23 cellular contexts compared by ENCODE assay signal in genomic region chr3:29565236-29565635, GRCh38.
"Had no signal": no experiment of that assay in that cellular context is flagged by ENCODE, and none has a peak within 500 bp of the region (broad histone marks: within the 10 kb centered on the region; RNA-seq: fewer than 3 reads in every experiment).

No MANE protein-coding gene starts in this region.

- H3K9me3 Mint-ChIP-seq: activated B cell treated with CpG ODN at 0.5 μM for 24 hours; activated naive CD4-positive, alpha-beta T cell treated with anti-CD3 and anti-CD28 coated beads for 36 hours; activated T-cell treated with anti-CD3 and anti-CD28 coated beads, Interleukin-2, amount 50 U/mL, for 24 hours; activated T-helper 2 cell treated with anti-CD3 and anti-CD28 coated beads, Interferon-gamma antibody, Interleukin-2, Interleukin-4, amounts not matched to agents 10 μg/mL and 5 μg/mL and 100 μg/mL, durations not matched to agents 14 hours and 24 hours and 36 hours; memory B cell had no signal

- DNase-seq: activated B cell treated with CpG ODN at 0.5 μM for 24 hours; activated CD4-positive, alpha-beta memory T cell treated with anti-CD3 and anti-CD28 coated beads, Interleukin-2, amount 10 ng/mL, durations not matched to agents 7 days and 5 days; activated CD4-positive, alpha-beta T cell treated with anti-CD3 and anti-CD28 coated beads for 48 hours; activated naive CD4-positive, alpha-beta T cell treated with anti-CD3 and anti-CD28 coated beads for 36 hours; activated T-cell treated with anti-CD3 and anti-CD28 coated beads, Interleukin-2, amount 50 U/mL, for 24 hours; dorsolateral prefrontal cortex; heart right ventricle; occipital lobe; small intestine; stimulated activated CD4-positive, alpha-beta T cell treated with anti-CD3 and anti-CD28 coated beads, Interleukin-15, amount 100 ng/mL, for 24 hours; stimulated activated CD4-positive, alpha-beta T cell treated with anti-CD3 and anti-CD28 coated beads, Interleukin-2, amount 100 ng/mL, for 48 hours; stimulated activated naive CD8-positive, alpha-beta T cell treated with anti-CD3 and anti-CD28 coated beads, Interleukin-15, amount 100 ng/mL, for 72 hours; T-helper 1 cell; T-helper 9 cell; transverse colon; uterus had no signal

- H3K36me3 Mint-ChIP-seq: memory B cell had no signal

- H3K4me1 Mint-ChIP-seq: activated B cell treated with CpG ODN at 0.5 μM for 24 hours; activated CD4-positive, alpha-beta memory T cell treated with anti-CD3 and anti-CD28 coated beads, Interleukin-2, amount 10 ng/mL, durations not matched to agents 7 days and 5 days; memory B cell; stimulated activated naive CD8-positive, alpha-beta T cell treated with anti-CD3 and anti-CD28 coated beads, Interleukin-15, amount 100 ng/mL, for 72 hours had no signal

- ATAC-seq: gastroesophageal sphincter; heart right ventricle; stimulated activated naive CD8-positive, alpha-beta T cell treated with anti-CD3 and anti-CD28 coated beads, Interleukin-15, amount 100 ng/mL, for 72 hours had no signal

- H3K27me3 Mint-ChIP-seq: activated B cell treated with CpG ODN at 0.5 μM for 24 hours; activated CD4-positive, alpha-beta memory T cell treated with anti-CD3 and anti-CD28 coated beads, Interleukin-2, amount 10 ng/mL, durations not matched to agents 7 days and 5 days; activated T-cell treated with anti-CD3 and anti-CD28 coated beads, Interleukin-2, amount 50 U/mL, for 24 hours; memory B cell; stimulated activated naive CD8-positive, alpha-beta T cell treated with anti-CD3 and anti-CD28 coated beads, Interleukin-15, amount 100 ng/mL, for 72 hours had no signal

- H3K4me3 Mint-ChIP-seq: activated B cell treated with CpG ODN at 0.5 μM for 24 hours; activated CD4-positive, alpha-beta memory T cell treated with anti-CD3 and anti-CD28 coated beads, Interleukin-2, amount 10 ng/mL, durations not matched to agents 7 days and 5 days; activated naive CD4-positive, alpha-beta T cell treated with anti-CD3 and anti-CD28 coated beads for 36 hours; activated T-cell treated with anti-CD3 and anti-CD28 coated beads, Interleukin-2, amount 50 U/mL, for 24 hours; memory B cell; stimulated activated naive CD8-positive, alpha-beta T cell treated with anti-CD3 and anti-CD28 coated beads, Interleukin-15, amount 100 ng/mL, for 72 hours had no signal

- H3K27ac Mint-ChIP-seq: activated B cell treated with CpG ODN at 0.5 μM for 24 hours; activated CD4-positive, alpha-beta memory T cell treated with anti-CD3 and anti-CD28 coated beads, Interleukin-2, amount 10 ng/mL, durations not matched to agents 7 days and 5 days; activated naive CD4-positive, alpha-beta T cell treated with anti-CD3 and anti-CD28 coated beads for 36 hours; activated T-cell treated with anti-CD3 and anti-CD28 coated beads, Interleukin-2, amount 50 U/mL, for 24 hours; activated T-helper 2 cell treated with anti-CD3 and anti-CD28 coated beads, Interferon-gamma antibody, Interleukin-2, Interleukin-4, amounts not matched to agents 10 μg/mL and 5 μg/mL and 100 μg/mL, durations not matched to agents 14 hours and 24 hours and 36 hours; memory B cell; stimulated activated naive CD8-positive, alpha-beta T cell treated with anti-CD3 and anti-CD28 coated beads, Interleukin-15, amount 100 ng/mL, for 72 hours had no signal

- H3K4me3 ChIP-seq: ascending aorta, cardiac muscle cell, dorsolateral prefrontal cortex, gastroesophageal sphincter, heart right ventricle, right atrium auricular region, suprapubic skin, transverse colon, uterus had no signal
